Comparison of ENCODE assay signal across 11 cellular contexts in the genomic region with DNA sequence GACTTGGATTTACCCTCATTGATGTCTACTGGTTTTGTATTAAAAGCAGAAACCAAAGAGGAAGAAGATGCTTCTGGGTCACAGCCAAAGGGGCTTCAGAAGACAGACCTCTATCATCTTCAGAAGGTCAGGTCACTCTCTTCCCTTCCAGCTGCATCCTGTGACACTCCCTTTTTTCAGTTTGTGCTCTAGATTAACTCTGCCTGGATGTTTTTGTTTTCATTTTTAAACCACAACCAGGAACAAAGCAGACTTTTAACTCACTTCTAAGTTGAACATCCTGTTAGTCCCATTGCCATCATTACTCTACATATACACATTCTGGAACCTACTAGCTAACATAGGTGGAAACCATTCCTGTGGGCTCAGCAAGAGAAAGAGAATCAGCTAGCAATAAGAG. TPM values are rescaled to one million over a fixed set of nuclear protein-coding genes. Genes with fewer than 3 reads are reported as not detected.
A peak's percentile ranks its signal among the peaks of the same experiment; 100 is the strongest.
DNase-seq lines count a peak whose midpoint lies in the region; ATAC-seq, FAIRE-seq and TF ChIP-seq lines count a peak whose summit lies in the region.
"Had no signal": no experiment of that assay in that cellular context is flagged by ENCODE, and none has a peak within 500 bp of the region (broad histone marks: within the 10 kb centered on the region; RNA-seq: fewer than 3 reads in every experiment).

No MANE protein-coding gene starts in this region.

- peak; percentile 79 for ATAC-seq in GM18909 (IDR thresholded peaks at IDR 0.05; ENCODE audit: poor library complexity, unreplicated experiment)
- ATAC-seq in HG02840 (IDR thresholded peaks at IDR 0.05; ENCODE audit: low FRiP score, unreplicated experiment): no peak
- ATAC-seq: left lobe of liver; Right ventricle myocardium inferior; stimulated activated memory B cell treated with anti-CD40 and anti-IgM and Interleukin-4, amounts not matched to agents 10 μg/mL and 1 μg/mL and 100 μg/mL, for 72 hours had no signal

- FAIRE-seq in H54 (lab: Jason Lieb, UNC): peak; percentile 36
- FAIRE-seq in urothelium cell line (lab: Jason Lieb, UNC): no peak

- H3K4me3 ChIP-seq in Jurkat, Clone E6-1 (ENCODE audit: low read length): no peak overlapping the region

- DNase-seq in H54 (ENCODE audit: insufficient read length, low spot score) (no peak), lung microvascular endothelial cell (ENCODE audit: low read depth in 2 of 2) (peak; percentile 12 to 61), urothelium cell line (ENCODE audit: low spot score) (no peak), NCI-H187 (lab: John Stamatoyannopoulos, UW) (no peak)
- peak; percentile 90 for DNase-seq in Jurkat, Clone E6-1 (ENCODE audit: low read depth, low spot score)
- DNase-seq in stimulated activated CD4-positive, alpha-beta T cell treated with anti-CD3 and anti-CD28 coated beads, Interleukin-4, amount 100 ng/mL, for 24 hours: no peak

- no peak for TF ChIP-seq POLR2A in H54 (IDR thresholded peaks at IDR 0.05; ENCODE audit: low read depth, low read length)

RNA-seq across cellular contexts. Expression of gene AKIRIN2, which starts 45.2 kb away (rescaled TPM):
- polyA plus RNA-seq in Jurkat, Clone E6-1 (2012; ENCODE audit: insufficient read depth, insufficient read length): 29.3 TPM
- total RNA-seq in lung microvascular endothelial cell: 9.8 and 15.7 TPM in 2 replicates

Comparison
In these comparisons a context has a peak if more than half of its experiments do, and no peak if none do; other contexts are left out.
1. DNase-seq: peak in Jurkat, Clone E6-1 (single experiment) and lung microvascular endothelial cell (2 of 2); none in H54 (single experiment), stimulated activated CD4-positive, alpha-beta T cell treated with anti-CD3 and anti-CD28 coated beads, Interleukin-4, amount 100 ng/mL, for 24 hours (single experiment), urothelium cell line (single experiment) and NCI-H187 (0 of 2).